Comparison of ENCODE assay signal across 14 cellular contexts in the genomic region with DNA sequence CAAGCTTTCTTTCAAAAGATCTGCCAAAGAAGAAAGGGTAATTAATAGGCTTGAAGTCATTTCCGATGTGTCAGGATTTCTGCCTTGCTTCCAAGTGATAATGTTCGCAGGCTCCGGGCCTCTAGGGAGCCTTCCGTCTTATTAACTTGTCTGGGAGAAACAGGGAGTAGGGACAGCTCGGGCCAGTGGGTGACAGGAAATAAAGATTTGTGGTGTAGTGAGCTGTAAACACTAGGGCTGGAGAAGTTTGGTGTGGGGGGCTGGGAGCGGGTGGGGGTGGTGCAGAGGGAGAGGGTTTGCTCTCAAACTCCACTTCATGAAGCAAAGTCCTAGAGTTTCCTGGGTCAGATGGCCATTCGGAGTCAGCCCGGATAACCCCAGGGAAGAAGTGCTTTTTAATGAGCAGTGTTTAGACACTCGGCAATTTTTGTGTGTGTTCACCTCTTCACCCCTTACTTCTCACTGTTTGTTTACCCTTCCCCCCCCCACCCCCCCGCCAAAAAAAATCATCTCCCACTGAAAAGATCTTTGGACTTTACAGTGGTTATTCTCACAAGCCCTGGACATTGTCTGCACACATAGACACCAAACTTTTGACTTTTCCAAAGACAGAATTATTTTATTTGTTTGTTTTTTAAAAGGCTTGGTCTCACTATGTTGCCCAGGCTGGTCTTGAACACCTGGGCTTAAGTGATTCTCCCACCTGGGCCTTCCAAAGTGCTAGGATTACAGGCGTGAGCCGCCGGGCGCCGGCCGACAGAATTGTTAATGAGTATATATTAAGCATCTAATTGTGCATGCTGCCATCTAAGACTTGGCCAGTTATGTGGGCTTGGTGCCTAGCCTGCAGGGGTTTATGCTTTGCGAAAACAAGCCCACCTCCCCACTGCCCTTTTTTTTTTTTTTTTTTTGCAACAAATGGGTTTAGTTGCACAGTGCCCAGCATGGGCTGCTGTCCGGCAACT.
DNase-seq lines count a peak whose midpoint lies in the region; TF ChIP-seq lines count a peak whose summit lies in the region.
"Had no signal": no experiment of that assay in that cellular context is flagged by ENCODE, and none has a peak within 500 bp of the region (broad histone marks: within the 10 kb centered on the region; RNA-seq: fewer than 3 reads in every experiment).

No MANE protein-coding gene starts in this region.

- H3K9me3 Mint-ChIP-seq in type B pancreatic cell: no peaks in the 10 kb centered on the region

- H3K27me3 Mint-ChIP-seq in type B pancreatic cell: no peaks in the 10 kb centered on the region
- H3K27me3 Mint-ChIP-seq: activated CD4-positive, alpha-beta T cell treated with anti-CD3 and anti-CD28 coated beads for 36 hours had no signal

- H3K27ac ChIP-seq in angular gyrus (ENCODE audit: low read depth, low read length): peak overlapping the region; percentile 38
- H3K27ac ChIP-seq: coronary artery had no signal

- TF ChIP-seq CTCF in type B pancreatic cell (conservative IDR thresholded peaks at IDR 0.05): no peak

- peak overlapping the region; percentile 55 for H3K4me3 Mint-ChIP-seq in type B pancreatic cell
- H3K4me3 Mint-ChIP-seq: activated CD4-positive, alpha-beta T cell treated with anti-CD3 and anti-CD28 coated beads for 36 hours had no signal

- no peaks in the 10 kb centered on the region for H3K36me3 Mint-ChIP-seq in type B pancreatic cell

- H3K4me1 Mint-ChIP-seq in type B pancreatic cell (ENCODE audit: unreplicated experiment): peaks cover 81% of the 10 kb centered on the region

- DNase-seq in NCI-H2227 (lab: John Stamatoyannopoulos, UW; ENCODE audit: unreplicated experiment) (peak; percentile 38), NCI-H2227 treated with DMSO at 0.1 percent for 48 hours (lab: John Stamatoyannopoulos, UW) (no peak), islet precursor cell (peak; percentile 78), type B pancreatic cell (ENCODE audit: extremely low spot score, unreplicated experiment) (no peak), NCI-H187 (lab: John Stamatoyannopoulos, UW) (no peak), kidney tubule cell (ENCODE audit: low spot score) (no peak), HT-29 (ENCODE audit: low spot score) (no peak)
- DNase-seq: activated CD4-positive, alpha-beta T cell treated with anti-CD3 and anti-CD28 coated beads for 36 hours; activated gamma-delta T cell; KBM-7; NCI-H226; SIG-M5 had no signal

- H3K27ac Mint-ChIP-seq in type B pancreatic cell: peak overlapping the region; percentile 64
- H3K27ac Mint-ChIP-seq: activated CD4-positive, alpha-beta T cell treated with anti-CD3 and anti-CD28 coated beads for 36 hours had no signal

Comparison
In these comparisons a context has a peak if more than half of its experiments do, and no peak if none do; other contexts are left out.
1. DNase-seq: peak in NCI-H2227 (single experiment) and islet precursor cell (single experiment); none in NCI-H2227 treated with DMSO at 0.1 percent for 48 hours (single experiment), type B pancreatic cell (single experiment), NCI-H187 (0 of 2), kidney tubule cell (single experiment) and HT-29 (single experiment).